In genomic region chr2:206987810-206988209, GRCh38 we compare ENCODE assay signal across 12 cellular contexts. TPM values are rescaled to one million over a fixed set of nuclear protein-coding genes. Genes with fewer than 3 reads are reported as not detected.
"Had no signal": no experiment of that assay in that cellular context is flagged by ENCODE, and none has a peak within 500 bp of the region (broad histone marks: within the 10 kb centered on the region; RNA-seq: fewer than 3 reads in every experiment).

No MANE protein-coding gene starts in this region.

- H3K27ac Mint-ChIP-seq: HFFc6 had no signal

- H3K4me3 ChIP-seq: GM23248, HAP-1, K562 had no signal

- ATAC-seq: HCT116, K562 had no signal

- H3K36me3 ChIP-seq: HAP-1 had no signal

- H3K4me3 Mint-ChIP-seq: HFFc6 had no signal

- H3K9me3 ChIP-seq: HAP-1 had no signal

- DNase-seq: GM23248, GOT3, H7, HFFc6, IMR-90, KG1 had no signal

- FAIRE-seq: K562 had no signal

- H3K9me3 Mint-ChIP-seq: HFFc6 had no signal

- H3K27ac ChIP-seq: GM23248, HL-60 had no signal

RNA-seq across cellular contexts. Expression of gene CPO, which starts 48.5 kb away (rescaled TPM):
- total RNA-seq: GM23248, H4, HFFc6, HT1080, IMR-90, K562 had no signal
- polyA plus RNA-seq: IMR-90, K562 had no signal
